In the genomic region with DNA sequence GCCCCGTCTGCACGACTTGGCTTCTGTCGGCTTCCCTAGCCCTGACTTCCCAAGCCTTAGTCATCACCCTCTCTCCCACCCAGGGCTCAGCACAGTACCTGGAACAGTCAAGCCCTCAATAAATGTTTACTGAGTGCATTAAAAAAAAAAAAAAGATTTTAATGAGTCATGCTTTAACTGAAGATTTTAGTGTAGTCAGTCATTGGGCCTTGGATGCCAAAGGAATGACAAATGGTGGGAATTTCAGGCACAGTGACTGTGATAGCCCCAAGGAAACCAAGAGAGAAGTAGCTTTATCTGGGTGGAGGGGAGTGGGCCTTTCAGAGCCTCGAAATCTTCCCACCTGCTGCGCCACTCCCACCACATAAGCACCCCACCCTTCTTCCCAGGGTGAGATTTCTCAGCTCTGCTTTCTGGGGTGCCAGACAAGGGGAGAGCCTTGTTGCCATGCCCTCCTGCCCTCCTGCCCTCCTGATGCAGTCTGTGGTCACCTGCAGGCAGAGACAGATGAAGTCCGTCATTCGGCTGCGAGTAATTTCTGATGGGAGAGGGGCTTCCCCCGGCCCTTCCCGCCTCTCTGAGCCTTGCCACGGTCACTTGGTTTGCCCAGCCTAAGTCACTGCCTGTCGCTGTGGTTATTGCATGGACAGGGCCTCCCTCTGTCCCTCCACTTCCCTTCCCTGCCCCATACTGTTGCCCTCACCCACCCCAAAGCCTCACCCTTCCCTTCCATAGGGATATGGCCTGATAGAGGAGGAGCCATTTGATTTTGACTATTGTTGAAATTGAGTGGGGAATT, we compare ENCODE assay signal across 8 cellular contexts. TPM values are rescaled to one million over a fixed set of nuclear protein-coding genes. Genes with fewer than 3 reads are reported as not detected.
A peak's percentile ranks its signal among the peaks of the same experiment; 100 is the strongest.
DNase-seq lines count a peak whose midpoint lies in the region; ATAC-seq and TF ChIP-seq lines count a peak whose summit lies in the region.

No MANE protein-coding gene starts in this region.

- TF ChIP-seq CTCF in foreskin fibroblast (IDR thresholded peaks at IDR 0.05; ENCODE audit: low read depth, low read length): no peak

- no peak for ATAC-seq in GM19455 (IDR thresholded peaks at IDR 0.05; ENCODE audit: unreplicated experiment)
- ATAC-seq in activated CD4-positive, CD25-positive, alpha-beta regulatory T cell treated with anti-CD3 and anti-CD28 coated beads, Interleukin-2, amount 50 U/mL, for 24 hours: no peak

- DNase-seq in DMS53 treated with DMSO at 0.1 percent for 48 hours (lab: John Stamatoyannopoulos, UW; ENCODE audit: unreplicated experiment): peak; percentile 6
- DNase-seq in RKO (ENCODE audit: low spot score): peak; percentile 93
- DNase-seq in foreskin fibroblast: peak; percentile 97 to 98
- DNase-seq in pulmonary artery endothelial cell (ENCODE audit: low read depth, low spot score): peak; percentile 95
- DNase-seq in DMS153 (lab: John Stamatoyannopoulos, UW): no peak
- no peak for DNase-seq in GF-D8 (lab: John Stamatoyannopoulos, UW)

- no peak overlapping the region for H3K4me3 ChIP-seq in foreskin fibroblast (ENCODE audit: low read depth in 1 of 2, low read length in 2 of 2)

RNA-seq across cellular contexts. Expression of a gene that starts 41.8 kb away (rescaled TPM):
- 32.6 and 34.6 TPM in 2 replicates for total RNA-seq in pulmonary artery endothelial cell

Comparison
In these comparisons a context has a peak if more than half of its experiments do, and no peak if none do; other contexts are left out.
1. DNase-seq: peak in DMS53 treated with DMSO at 0.1 percent for 48 hours (single experiment), RKO (single experiment), foreskin fibroblast (2 of 2) and pulmonary artery endothelial cell (single experiment); none in DMS153 (single experiment) and GF-D8 (single experiment).